Comparison of ENCODE assay signal across 1 cellular context in the genomic region with DNA sequence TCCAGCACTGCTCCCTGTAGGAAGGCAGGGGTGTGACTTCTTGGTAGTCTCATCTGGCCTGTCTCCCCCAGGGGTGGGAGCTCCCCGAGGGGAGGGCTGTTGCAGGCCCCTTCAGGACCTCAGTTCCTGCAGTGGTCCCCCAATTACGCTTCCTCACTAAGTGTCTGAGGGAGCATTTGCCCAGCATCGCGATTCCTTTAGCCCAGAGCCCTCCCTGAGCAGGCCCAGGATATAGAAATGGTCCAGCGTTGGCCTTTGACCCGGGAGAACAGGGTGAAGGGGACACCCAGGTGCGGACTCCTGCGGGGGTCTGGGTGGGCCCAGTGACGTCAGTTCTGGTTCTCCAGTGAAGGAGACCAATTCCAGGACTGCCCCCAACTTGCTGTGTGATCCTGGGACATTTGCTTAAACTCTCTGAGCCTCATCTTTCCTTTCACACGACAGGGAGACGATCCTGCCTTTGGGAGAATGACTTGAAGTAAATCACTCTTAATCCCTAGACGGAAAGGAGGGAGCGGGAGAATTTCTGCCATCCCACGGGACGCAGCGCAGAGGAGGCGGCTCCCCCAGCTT.
TF ChIP-seq lines count a peak whose summit lies in the region.

No MANE protein-coding gene starts in this region.

TF ChIP-seq in HepG2, 621 proteins besides CTCF, POLR2A, EP300 and RAD21:
- TF ChIP-seq, protein P1, sequence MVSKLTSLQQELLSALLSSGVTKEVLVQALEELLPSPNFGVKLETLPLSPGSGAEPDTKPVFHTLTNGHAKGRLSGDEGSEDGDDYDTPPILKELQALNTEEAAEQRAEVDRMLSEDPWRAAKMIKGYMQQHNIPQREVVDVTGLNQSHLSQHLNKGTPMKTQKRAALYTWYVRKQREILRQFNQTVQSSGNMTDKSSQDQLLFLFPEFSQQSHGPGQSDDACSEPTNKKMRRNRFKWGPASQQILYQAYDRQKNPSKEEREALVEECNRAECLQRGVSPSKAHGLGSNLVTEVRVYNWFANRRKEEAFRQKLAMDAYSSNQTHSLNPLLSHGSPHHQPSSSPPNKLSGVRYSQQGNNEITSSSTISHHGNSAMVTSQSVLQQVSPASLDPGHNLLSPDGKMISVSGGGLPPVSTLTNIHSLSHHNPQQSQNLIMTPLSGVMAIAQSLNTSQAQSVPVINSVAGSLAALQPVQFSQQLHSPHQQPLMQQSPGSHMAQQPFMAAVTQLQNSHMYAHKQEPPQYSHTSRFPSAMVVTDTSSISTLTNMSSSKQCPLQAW (CRISPR knock-in tag; IDR thresholded peaks at IDR 0.05): 0 out of 2 replicates have a peak, but pooled peaks have one; percentile 3
- TF ChIP-seq CREB1 (IDR thresholded peaks at IDR 0.05) (peak; percentile 76), CREB1 (CRISPR knock-in tag; IDR thresholded peaks at IDR 0.05) (no peak), ZNF296 (CRISPR knock-in tag; conservative IDR thresholded peaks at IDR 0.05) (no peak)
- TF ChIP-seq, protein P2, sequence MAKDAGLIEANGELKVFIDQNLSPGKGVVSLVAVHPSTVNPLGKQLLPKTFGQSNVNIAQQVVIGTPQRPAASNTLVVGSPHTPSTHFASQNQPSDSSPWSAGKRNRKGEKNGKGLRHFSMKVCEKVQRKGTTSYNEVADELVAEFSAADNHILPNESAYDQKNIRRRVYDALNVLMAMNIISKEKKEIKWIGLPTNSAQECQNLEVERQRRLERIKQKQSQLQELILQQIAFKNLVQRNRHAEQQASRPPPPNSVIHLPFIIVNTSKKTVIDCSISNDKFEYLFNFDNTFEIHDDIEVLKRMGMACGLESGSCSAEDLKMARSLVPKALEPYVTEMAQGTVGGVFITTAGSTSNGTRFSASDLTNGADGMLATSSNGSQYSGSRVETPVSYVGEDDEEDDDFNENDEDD (CRISPR knock-in tag; IDR thresholded peaks at IDR 0.05; ENCODE audit: borderline replicate concordance): no peak
